Comparison of ENCODE assay signal across 8 cellular contexts in the genomic region with DNA sequence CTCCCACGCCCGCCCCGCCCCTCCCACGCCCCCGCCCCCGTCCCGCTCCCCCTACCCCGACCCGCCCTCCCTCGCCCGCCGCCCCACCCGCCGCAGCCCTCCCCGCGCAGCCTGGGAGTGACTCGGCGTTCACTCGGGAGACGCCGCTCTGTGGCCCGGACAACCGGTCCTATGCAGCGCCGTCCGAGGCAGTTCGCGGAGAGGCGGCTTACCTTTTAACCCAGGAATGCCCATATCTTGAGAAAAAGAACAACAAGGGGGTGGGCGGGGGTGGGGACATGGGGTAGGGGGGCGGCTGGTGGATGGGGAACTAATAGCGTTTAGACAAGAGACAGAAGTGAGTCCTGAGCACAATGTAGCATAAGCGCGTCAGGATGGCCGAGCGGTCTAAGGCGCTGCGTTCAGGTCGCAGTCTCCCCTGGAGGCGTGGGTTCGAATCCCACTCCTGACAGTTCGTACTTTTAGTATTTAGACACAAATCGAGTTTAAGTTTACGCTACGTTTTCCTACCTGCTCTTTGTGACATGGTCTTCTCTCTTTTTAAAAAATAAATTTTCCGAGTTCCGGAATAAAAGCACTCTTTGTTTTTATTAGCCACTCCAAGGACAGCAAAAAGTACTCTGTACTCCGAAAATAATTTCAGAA. TPM values are rescaled to one million over a fixed set of nuclear protein-coding genes. Genes with fewer than 3 reads are reported as not detected.
DNase-seq lines count a peak whose midpoint lies in the region; ATAC-seq, FAIRE-seq and TF ChIP-seq lines count a peak whose summit lies in the region.

No MANE protein-coding gene starts in this region.

- no peaks in the 10 kb centered on the region for H3K27me3 Mint-ChIP-seq in T-cell

- H3K9me3 ChIP-seq in psoas muscle, result no peaks in the 10 kb centered on the region

- POLR2A ChIA-PET in T-cell (lab: Charles Lee), result no interaction called here

- H3K4me1 Mint-ChIP-seq in T-cell, result peaks cover 32 to 41% (median 39%) of the 10 kb centered on the region in 3 donors

- no peaks in the 10 kb centered on the region for H3K36me3 Mint-ChIP-seq in T-cell

- no peaks in the 10 kb centered on the region for H3K9me3 Mint-ChIP-seq in T-cell

- peak overlapping the region; percentile 81 to 83 (median 82) for H3K4me3 Mint-ChIP-seq in T-cell

- peak overlapping the region; percentile 90 for H3K27ac ChIP-seq in psoas muscle

- H3K27ac Mint-ChIP-seq in T-cell, result peak overlapping the region; percentile 85 to 92

- 0 to 1% (median 0%) methylated on average over 26 to 46 of the region's 48 CpGs for WGBS in psoas muscle, 3 donors

- no peak for TF ChIP-seq POLR2A in GM12891 (IDR thresholded peaks at IDR 0.05; ENCODE audit: low read depth, low read length)

- H3K4me3 ChIP-seq in psoas muscle, result peak overlapping the region; percentile 66

- no peaks in the 10 kb centered on the region for H3K36me3 ChIP-seq in psoas muscle (ENCODE audit: insufficient read depth in 1 of 2, low read depth in 1 of 2)

- CTCF ChIA-PET in T-cell (lab: Charles Lee), result interaction anchor here in 1 of 2 donors (0.6 to 1.5 kb wide), 3 partner anchors 12 to 235 kb away, joined by 3 to 6 read pairs (median 3); no protein-coding TSS in a partner anchor

- no peaks in the 10 kb centered on the region for H3K27me3 ChIP-seq in psoas muscle (ENCODE audit: insufficient read depth in 3 of 3, low read length in 2 of 3)

- H3K4me1 ChIP-seq in psoas muscle, result peaks cover 26% of the 10 kb centered on the region

- FAIRE-seq in GM12891 (lab: Jason Lieb, UNC) (peak; percentile 55), urothelium cell line (lab: Jason Lieb, UNC) (no peak)

- DNase-seq in GM12891 (ENCODE audit: insufficient read length, low spot score), result peak; percentile 81
- DNase-seq in NCI-H1105 (lab: John Stamatoyannopoulos, UW), result peak; percentile 86
- peak; percentile 69 to 86 (median 80) for DNase-seq in T-cell
- DNase-seq in amniotic epithelial cell (ENCODE audit: low read depth), result peak; percentile 84
- DNase-seq in left ventricle myocardium superior, result peak; percentile 93
- DNase-seq in psoas muscle, result peak; percentile 90 to 95
- DNase-seq in urothelium cell line (ENCODE audit: low spot score), result peak; percentile 92

- ATAC-seq in HG02642 (IDR thresholded peaks at IDR 0.05; ENCODE audit: poor library complexity, unreplicated experiment) (peak; percentile 66), T-cell (replicated peaks in 1 of 4) (peak; percentile 77 to 83 (median 80)), left ventricle myocardium superior (peak; percentile 88), psoas muscle (peak; percentile 82 to 88 (median 88))

- no peak for TF ChIP-seq CTCF in psoas muscle (IDR thresholded peaks at IDR 0.05)

- intact Hi-C loops in left ventricle myocardium superior (cut with micrococcal nuclease) (no loop called here), psoas muscle (cut with DNase I) (no loop called here)

TF ChIP-seq in GM12891, 5 proteins besides CTCF, POLR2A, EP300 and RAD21:
- no peak for TF ChIP-seq SPI1 (IDR thresholded peaks at IDR 0.05; ENCODE audit: low read depth, low read length)
- no peak for TF ChIP-seq POLR2AphosphoS5 (IDR thresholded peaks at IDR 0.05; ENCODE audit: low read depth, low read length)
- TF ChIP-seq POU2F2 (IDR thresholded peaks at IDR 0.05; ENCODE audit: low read depth, low read length), result no peak
- no peak for TF ChIP-seq TAF1 (IDR thresholded peaks at IDR 0.05; ENCODE audit: low read depth, low read length)
TF ChIP-seq in GM12891: peak in this region for 0.

RNA-seq across cellular contexts. Expression of gene HMGN4, which starts 17.2 kb away (rescaled TPM):
- polyA plus RNA-seq in GM12891 (2012; ENCODE audit: low read depth, missing spikeins), result 46.8 TPM
- total RNA-seq in T-cell, result 10 to 100 TPM; 49.2 to 92.5 (median 62.7) TPM
- total RNA-seq in left ventricle myocardium superior, result 25.3 TPM
- 10 to 100 TPM; 18.5 to 38.4 (median 27.8) TPM for total RNA-seq in psoas muscle
- polyA plus RNA-seq in psoas muscle, result 10 to 100 TPM; 15.5 to 63.9 (median 43.9) TPM

RNA-seq across cellular contexts. Expression of gene BTN1A1, which starts 20.9 kb away (rescaled TPM):
- polyA plus RNA-seq in GM12891 (2012; ENCODE audit: low read depth, missing spikeins), result 0.14 TPM
- total RNA-seq in T-cell (not detected), left ventricle myocardium superior (not detected), psoas muscle (not detected)
- not detected for polyA plus RNA-seq in psoas muscle

Comparison
In these comparisons a context has a peak if more than half of its experiments do, and no peak if none do; other contexts are left out.
1. Peak in every context shown above with its lines: DNase-seq, ATAC-seq, H3K4me3 ChIP-seq and H3K27ac ChIP-seq.